In the genomic region with DNA sequence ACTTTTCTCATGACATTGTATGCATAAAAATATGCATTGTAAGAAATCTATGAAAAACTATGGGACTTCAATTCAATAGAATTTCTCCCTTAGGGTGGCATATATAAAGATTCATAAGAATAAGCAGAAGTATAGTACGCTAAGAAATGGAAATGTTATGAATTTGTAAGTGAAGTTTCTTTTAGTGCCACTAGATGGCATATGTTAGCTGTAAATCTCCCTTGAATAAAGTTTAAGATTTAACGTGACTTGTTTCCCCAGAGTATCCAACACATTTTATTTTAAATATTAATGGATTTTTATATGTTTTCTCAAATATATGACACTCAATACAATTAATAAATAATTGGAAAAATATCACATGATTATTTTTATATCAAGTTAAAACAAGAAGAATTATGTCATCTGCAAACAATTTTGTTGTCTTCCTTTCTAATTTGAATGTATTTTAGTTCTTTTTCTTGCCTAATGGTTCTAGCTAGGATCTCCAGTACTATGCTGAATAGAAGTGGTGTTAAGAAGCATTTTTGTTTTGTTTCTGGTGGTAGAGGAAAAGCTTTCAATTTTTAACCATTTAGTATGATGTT, we compare ENCODE assay signal across 8 cellular contexts.
DNase-seq lines count a peak whose midpoint lies in the region; ATAC-seq and TF ChIP-seq lines count a peak whose summit lies in the region.

No MANE protein-coding gene starts in this region.

- no peaks in the 10 kb centered on the region for H3K9me3 ChIP-seq in lower lobe of right lung

- no peaks in the 10 kb centered on the region for H3K36me3 Mint-ChIP-seq in T-cell

- peaks cover 0 to 3% of the 10 kb centered on the region in 2 donors for H3K27me3 Mint-ChIP-seq in T-cell

- no peak overlapping the region for H3K27ac Mint-ChIP-seq in T-cell

- no peaks in the 10 kb centered on the region for H3K36me3 ChIP-seq in lower lobe of right lung

- CTCF ChIA-PET in T-cell (lab: Charles Lee) = interaction anchor here in 1 of 2 donors (1.4 kb wide), 1 partner anchor 11 kb away, joined by 4 read pairs; no protein-coding TSS in a partner anchor

- H3K4me1 ChIP-seq in lower lobe of right lung = no peaks in the 10 kb centered on the region

- no peak overlapping the region for H3K27ac ChIP-seq in lower lobe of right lung

- intact Hi-C loops in lower lobe of right lung (cut with DNase I) = no loop called here

- no peaks in the 10 kb centered on the region for H3K27me3 ChIP-seq in lower lobe of right lung (ENCODE audit: low read depth)

- H3K4me3 ChIP-seq in astrocyte of the cerebellum (ENCODE audit: low read depth, low read length) = no peak overlapping the region
- H3K4me3 ChIP-seq in lower lobe of right lung = no peak overlapping the region

- no peak overlapping the region for H3K4me3 Mint-ChIP-seq in T-cell

- in situ Hi-C loops in astrocyte of the cerebellum (cut with HindIII; ENCODE audit: low sequenced_read_pairs) = no loop called here

- ATAC-seq in GM19035 (IDR thresholded peaks at IDR 0.05; ENCODE audit: unreplicated experiment) (peak; percentile 72), lower lobe of right lung (peak in 1 of 2 donors; percentile 54), T-cell (replicated peaks in 1 of 4) (no peak)

- POLR2A ChIA-PET in T-cell (lab: Charles Lee) = no interaction called here

- DNase-seq in AML-193 (lab: John Stamatoyannopoulos, UW) (peak; percentile 41 to 46), MV-4-11 (lab: John Stamatoyannopoulos, UW) (peak; percentile 8), astrocyte of the cerebellum (ENCODE audit: low read depth) (peak; percentile 22), lower lobe of right lung (no peak), T-cell (no peak), OCI-M2 (lab: John Stamatoyannopoulos, UW; ENCODE audit: unreplicated experiment) (no peak)
- no peak for DNase-seq in activated naive CD4-positive, alpha-beta T cell (lab: John Stamatoyannopoulos, UW)

- TF ChIP-seq CTCF in astrocyte of the cerebellum (IDR thresholded peaks at IDR 0.05; ENCODE audit: low read depth, low read length, missing control alignments) (peak; percentile 21), lower lobe of right lung (IDR thresholded peaks at IDR 0.05) (peak; percentile 57)

- H3K9me3 Mint-ChIP-seq in T-cell = no peaks in the 10 kb centered on the region

- H3K4me1 Mint-ChIP-seq in T-cell = no peaks in the 10 kb centered on the region

Comparison
In these comparisons a context has a peak if more than half of its experiments do, and no peak if none do; other contexts are left out.
1. DNase-seq: peak in AML-193 (2 of 2), MV-4-11 (single experiment) and astrocyte of the cerebellum (single experiment); none in lower lobe of right lung (single experiment), activated naive CD4-positive, alpha-beta T cell (0 of 4), T-cell (0 of 34) and OCI-M2 (single experiment).